Comparison of ENCODE assay signal across 12 cellular contexts in genomic region chr1:26700711-26701110, GRCh38. TPM values are rescaled to one million over a fixed set of nuclear protein-coding genes. Genes with fewer than 3 reads are reported as not detected.
A peak's percentile ranks its signal among the peaks of the same experiment; 100 is the strongest.
DNase-seq lines count a peak whose midpoint lies in the region; ATAC-seq and TF ChIP-seq lines count a peak whose summit lies in the region.
"Had no signal": no experiment of that assay in that cellular context is flagged by ENCODE, and none has a peak within 500 bp of the region (broad histone marks: within the 10 kb centered on the region; RNA-seq: fewer than 3 reads in every experiment).

No MANE protein-coding gene starts in this region.

- H3K27me3 ChIP-seq in cardiac muscle cell: no peaks in the 10 kb centered on the region
- H3K27me3 ChIP-seq in SJSA1 (replicated peaks): no peaks in the 10 kb centered on the region
- H3K27me3 ChIP-seq in foreskin keratinocyte: no peaks in the 10 kb centered on the region
- no peaks in the 10 kb centered on the region for H3K27me3 ChIP-seq in transverse colon

- no peak overlapping the region for H3K27ac ChIP-seq in cardiac muscle cell
- H3K27ac ChIP-seq in SJSA1: 0 out of 2 replicates have a peak overlapping the region, but pooled peaks have one; percentile 8
- H3K27ac ChIP-seq in foreskin keratinocyte: peak overlapping the region; percentile 9
- H3K27ac ChIP-seq in transverse colon: peak overlapping the region in 3 of 4 donors; percentile 19 to 98 (median 32)

- TF ChIP-seq POLR2A in transverse colon (IDR thresholded peaks at IDR 0.05) (no peak), lower leg skin (IDR thresholded peaks at IDR 0.05) (no peak)

- no peak for TF ChIP-seq EP300 in transverse colon (IDR thresholded peaks at IDR 0.05; ENCODE audit: low read depth)

- H3K36me3 ChIP-seq in cardiac muscle cell (no peaks in the 10 kb centered on the region), SJSA1 (peaks cover 59% of the 10 kb centered on the region), transverse colon (no peaks in the 10 kb centered on the region)

- no peak for TF ChIP-seq CTCF in cardiac muscle cell (IDR thresholded peaks at IDR 0.05; ENCODE audit: low read depth, low read length)
- TF ChIP-seq CTCF in foreskin keratinocyte (conservative IDR thresholded peaks at IDR 0.05): no peak
- TF ChIP-seq CTCF in transverse colon (IDR thresholded peaks at IDR 0.05): no peak
- no peak for TF ChIP-seq CTCF in lower leg skin (IDR thresholded peaks at IDR 0.05)

- intact Hi-C loops in left cardiac atrium (cut with DNase I) (loop anchor here in 1 of 2 donors (5.0 kb wide), 1 partner anchor 52 kb away; no protein-coding TSS in a partner anchor), transverse colon (cut with DNase I; ENCODE audit: low total_unique reads) (no loop called here), lower leg skin (cut with DNase I; ENCODE audit: low total_unique reads) (no loop called here)

- in situ Hi-C loops in transverse colon (cut with MboI; ENCODE audit: low pct_ligation_motif_present in 1 of 4, low pct_unique_long_range_greater_than_20kb in 1 of 4, low sequenced_read_pairs in 3 of 4): no loop called here

- DNase-seq in cardiac muscle cell (ENCODE audit: low read depth in 1 of 2, low spot score in 1 of 2): no peak
- DNase-seq in left cardiac atrium: no peak
- DNase-seq in SJSA1 (ENCODE audit: low read depth in 1 of 2, low spot score in 2 of 2): no peak
- DNase-seq in foreskin keratinocyte: no peak
- no peak for DNase-seq in transverse colon
- DNase-seq in NCI-H187 (lab: John Stamatoyannopoulos, UW): no peak
- DNase-seq in lower leg skin (ENCODE audit: low spot score in 2 of 2): no peak
- DNase-seq: CD8-positive, alpha-beta memory T cell; NCI-H1694 treated with DMSO at 0.1 percent for 48 hours; T-helper 1 cell had no signal

- H3K4me3 ChIP-seq in cardiac muscle cell: peak overlapping the region; percentile 95
- H3K4me3 ChIP-seq in SJSA1: no peak overlapping the region
- no peak overlapping the region for H3K4me3 ChIP-seq in transverse colon
- H3K4me3 ChIP-seq in lower leg skin (ENCODE audit: low read depth, poor library complexity, severe bottlenecking): no peak overlapping the region

- H3K9me3 ChIP-seq in cardiac muscle cell (ENCODE audit: low read depth) (no peaks in the 10 kb centered on the region), SJSA1 (replicated peaks) (no peaks in the 10 kb centered on the region), transverse colon (no peaks in the 10 kb centered on the region)

- no peak for ATAC-seq in left cardiac atrium
- ATAC-seq in foreskin keratinocyte: no peak
- no peak for ATAC-seq in HG02884 (IDR thresholded peaks at IDR 0.05; ENCODE audit: unreplicated experiment)
- ATAC-seq: naive thymus-derived CD8-positive, alpha-beta T cell had no signal

- H3K4me1 ChIP-seq in cardiac muscle cell (ENCODE audit: low read depth): peaks cover 58% of the 10 kb centered on the region
- H3K4me1 ChIP-seq in SJSA1 (replicated peaks): peaks cover 59% of the 10 kb centered on the region
- H3K4me1 ChIP-seq in foreskin keratinocyte: peaks cover 50% of the 10 kb centered on the region
- peaks cover 59 to 75% (median 73%) of the 10 kb centered on the region in 4 donors for H3K4me1 ChIP-seq in transverse colon

RNA-seq across cellular contexts. Expression of gene ARID1A, which starts 4.9 kb away (rescaled TPM):
- total RNA-seq in cardiac muscle cell (52.9 and 93.3 TPM in 2 replicates), left cardiac atrium (10 to 100 TPM; 34.5 to 38.5 TPM), foreskin keratinocyte (41.8 and 42.4 TPM in 2 replicates), transverse colon (10 to 100 TPM; 43.4 to 72.0 (median 53.1) TPM), lower leg skin (10 to 100 TPM; 53.3 to 77.2 (median 54.9) TPM)
- polyA plus RNA-seq in cardiac muscle cell (28.5 and 43.1 TPM in 2 replicates), foreskin keratinocyte (7.0 and 9.3 TPM in 2 replicates)
- total RNA-seq in SJSA1 (2014; rRNA removed; shearing (Covaris generic)): 22.2 and 23.4 TPM in 2 replicates
